ENCODE assay signal across 11 cellular contexts in the genomic region with DNA sequence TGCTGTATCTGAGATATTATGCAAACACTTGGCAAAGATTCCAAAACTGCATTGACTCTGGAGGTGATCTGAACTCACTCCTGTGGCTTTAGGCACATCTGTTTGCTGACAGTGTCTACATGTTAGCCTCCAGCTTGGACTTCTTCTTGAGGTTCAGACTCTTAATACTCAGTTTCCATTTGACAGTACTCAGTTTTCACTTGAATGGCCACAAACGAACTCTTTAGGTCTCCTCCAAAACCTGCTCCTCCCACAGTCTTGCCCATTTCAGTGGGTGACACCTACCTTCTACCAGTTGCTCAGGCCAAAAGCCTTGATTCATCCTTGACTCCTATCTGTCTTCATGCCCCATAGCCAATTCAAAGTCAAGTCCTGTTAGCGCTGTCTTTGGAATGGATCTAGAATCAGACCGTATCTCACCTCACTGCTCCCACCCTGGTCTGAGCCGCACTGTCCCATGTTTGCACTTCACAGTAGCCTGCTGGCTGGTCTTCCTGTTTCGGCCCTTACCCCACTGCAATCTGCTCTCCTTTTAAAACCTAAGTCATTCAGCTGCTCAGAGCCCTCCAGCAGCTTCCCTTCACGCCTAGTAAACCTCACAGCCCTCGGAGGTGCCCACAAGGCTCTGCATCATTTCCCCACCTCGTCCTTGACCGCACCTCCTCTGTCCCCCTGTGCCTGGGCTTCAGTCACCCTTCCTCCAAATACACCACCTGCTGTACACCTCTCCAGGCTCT. TPM values are rescaled to one million over a fixed set of nuclear protein-coding genes. Genes with fewer than 3 reads are reported as not detected.
DNase-seq lines count a peak whose midpoint lies in the region; ATAC-seq and TF ChIP-seq lines count a peak whose summit lies in the region.
"Had no signal": no experiment of that assay in that cellular context is flagged by ENCODE, and none has a peak within 500 bp of the region (broad histone marks: within the 10 kb centered on the region; RNA-seq: fewer than 3 reads in every experiment).

No MANE protein-coding gene starts in this region.

- TF ChIP-seq CTCF in GM12865 (IDR thresholded peaks at IDR 0.05; ENCODE audit: insufficient read depth, low read depth, low read length, missing control alignments) (no peak), endodermal cell (conservative IDR thresholded peaks at IDR 0.05) (no peak), omental fat pad (IDR thresholded peaks at IDR 0.05) (no peak)

- H3K36me3 ChIP-seq in endodermal cell (ENCODE audit: control insufficient read depth, insufficient read depth, low read length): peaks cover 87% of the 10 kb centered on the region

- H3K9me3 ChIP-seq in endodermal cell (ENCODE audit: control insufficient read depth, low read length): no peaks in the 10 kb centered on the region

- no peak overlapping the region for H3K4me3 Mint-ChIP-seq in endodermal cell

- ATAC-seq in GM19438 (IDR thresholded peaks at IDR 0.05; ENCODE audit: low read depth, unreplicated experiment): peak; percentile 71
- ATAC-seq in HG03095 (IDR thresholded peaks at IDR 0.05; ENCODE audit: unreplicated experiment): peak; percentile 43
- no peak for ATAC-seq in omental fat pad (ENCODE audit: low FRiP score)

- H3K9ac ChIP-seq in endodermal cell (ENCODE audit: extremely low read depth, low read length, poor library complexity, severe bottlenecking): no peak overlapping the region

- DNase-seq in GM12865 (ENCODE audit: low read depth) (peak; percentile 65), endodermal cell (no peak), mesenteric fat pad (ENCODE audit: low spot score) (no peak), omental fat pad (ENCODE audit: low spot score) (no peak), COR-L47 (lab: John Stamatoyannopoulos, UW) (no peak), NCI-H2081 (lab: John Stamatoyannopoulos, UW) (no peak)
- DNase-seq: foreskin fibroblast, posterior cingulate gyrus, trophoblast cell had no signal

- H3K4me1 Mint-ChIP-seq in endodermal cell: peaks cover 13% of the 10 kb centered on the region

- no peaks in the 10 kb centered on the region for H3K27me3 Mint-ChIP-seq in endodermal cell (ENCODE audit: insufficient read depth)

- H3K9me3 Mint-ChIP-seq in endodermal cell: no peaks in the 10 kb centered on the region

- H3K27me3 ChIP-seq in endodermal cell (ENCODE audit: control insufficient read depth, insufficient read depth, low read length, poor library complexity, severe bottlenecking): no peaks in the 10 kb centered on the region

- no peaks in the 10 kb centered on the region for H3K4me1 ChIP-seq in endodermal cell (ENCODE audit: control insufficient read depth, insufficient read depth, low read length)

- H3K4me3 ChIP-seq in GM12865 (ENCODE audit: low read depth, low read length): no peak overlapping the region
- H3K4me3 ChIP-seq in endodermal cell (ENCODE audit: low read length): no peak overlapping the region

- H3K27ac ChIP-seq in endodermal cell (ENCODE audit: low read depth, low read length): no peak overlapping the region

- 94 to 96% methylated on average over 6 to 9 of the region's 9 CpGs for WGBS in endodermal cell (ENCODE audit: insufficient coverage in 1 of 2, insufficient read length in 1 of 2), 2 experiments

- peak overlapping the region; percentile 52 for H3K27ac Mint-ChIP-seq in endodermal cell

- peaks cover 86% of the 10 kb centered on the region for H3K36me3 Mint-ChIP-seq in endodermal cell (ENCODE audit: low read depth)

RNA-seq across cellular contexts. Expression of gene ATG16L1, which starts 10.5 kb away (rescaled TPM):
- total RNA-seq in endodermal cell: 10 to 100 TPM; 29.6 to 31.6 TPM
- 14.3 TPM for polyA plus RNA-seq in endodermal cell (2013, experiment 1 of 2)
- 13.9 TPM for polyA plus RNA-seq in endodermal cell (2013, experiment 2 of 2)
- 20.5 TPM for total RNA-seq in mesenteric fat pad
- 10 to 100 TPM; 20.6 to 55.2 (median 27.6) TPM for total RNA-seq in omental fat pad

RNA-seq across cellular contexts. Expression of gene SAG, which starts 45.6 kb away (rescaled TPM):
- not detected for total RNA-seq in endodermal cell
- not detected for polyA plus RNA-seq in endodermal cell (2013, experiment 1 of 2)
- polyA plus RNA-seq in endodermal cell (2013, experiment 2 of 2): not detected
- not detected for total RNA-seq in mesenteric fat pad
- under 1 TPM in 1 of 4 donors, not detected in 3; 0.09 TPM for total RNA-seq in omental fat pad
